Comparison of ENCODE assay signal across 1 cellular context in genomic region chr5:176660860-176661641, GRCh38.
TF ChIP-seq lines count a peak whose summit lies in the region.

No MANE protein-coding gene starts in this region.

TF ChIP-seq in HEK293, 187 proteins besides CTCF, POLR2A, EP300 and RAD21 (continued from another document):
- TF ChIP-seq ZNF785 (tag by site-specific recombination; IDR thresholded peaks at IDR 0.05) (0 out of 2 replicates have a peak, but pooled peaks have one; percentile 50), KLF17 (tag by site-specific recombination; IDR thresholded peaks at IDR 0.05) (0 out of 2 replicates have a peak, but pooled peaks have one; percentile 37), ZNF211 (tag by site-specific recombination; IDR thresholded peaks at IDR 0.05; ENCODE audit: low read depth) (no peak), ZNF19 (tag by site-specific recombination; IDR thresholded peaks at IDR 0.05; ENCODE audit: low read depth) (no peak), ZNF140 (tag by site-specific recombination; IDR thresholded peaks at IDR 0.05) (no peak)
- TF ChIP-seq, protein P1, sequence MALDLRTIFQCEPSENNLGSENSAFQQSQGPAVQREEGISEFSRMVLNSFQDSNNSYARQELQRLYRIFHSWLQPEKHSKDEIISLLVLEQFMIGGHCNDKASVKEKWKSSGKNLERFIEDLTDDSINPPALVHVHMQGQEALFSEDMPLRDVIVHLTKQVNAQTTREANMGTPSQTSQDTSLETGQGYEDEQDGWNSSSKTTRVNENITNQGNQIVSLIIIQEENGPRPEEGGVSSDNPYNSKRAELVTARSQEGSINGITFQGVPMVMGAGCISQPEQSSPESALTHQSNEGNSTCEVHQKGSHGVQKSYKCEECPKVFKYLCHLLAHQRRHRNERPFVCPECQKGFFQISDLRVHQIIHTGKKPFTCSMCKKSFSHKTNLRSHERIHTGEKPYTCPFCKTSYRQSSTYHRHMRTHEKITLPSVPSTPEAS (tag by site-specific recombination; IDR thresholded peaks at IDR 0.05) = no peak; the same call in 1 of the 2 replicates
